Comparison of ENCODE assay signal across 24 cellular contexts in genomic region chr20:63633732-63634131, GRCh38. TPM values are rescaled to one million over a fixed set of nuclear protein-coding genes. Genes with fewer than 3 reads are reported as not detected.
DNase-seq lines count a peak whose midpoint lies in the region; ATAC-seq and TF ChIP-seq lines count a peak whose summit lies in the region.
"Had no signal": no experiment of that assay in that cellular context is flagged by ENCODE, and none has a peak within 500 bp of the region (broad histone marks: within the 10 kb centered on the region; RNA-seq: fewer than 3 reads in every experiment).

No MANE protein-coding gene starts in this region.

- CTCF ChIA-PET in T-cell (lab: Charles Lee): interaction anchor here in 1 of 2 donors (0.7 kb wide), 1 partner anchor 53 kb away, joined by 3 read pairs; no protein-coding TSS in a partner anchor

- H3K4me1 ChIP-seq in effector memory CD4-positive, alpha-beta T cell (ENCODE audit: control insufficient read depth, insufficient read depth, low read length, poor library complexity, severe bottlenecking): peaks cover 58% of the 10 kb centered on the region
- H3K4me1 ChIP-seq in thymus (ENCODE audit: control insufficient read depth, insufficient read depth, low read length) (peaks cover 37% of the 10 kb centered on the region), body of pancreas (peaks cover 10% of the 10 kb centered on the region)

- peak overlapping the region; percentile 49 for H3K27ac ChIP-seq in effector memory CD4-positive, alpha-beta T cell (ENCODE audit: insufficient read depth, low read length, poor library complexity, severe bottlenecking)
- H3K27ac ChIP-seq in thymus (ENCODE audit: low read depth): peak overlapping the region; percentile 80
- H3K27ac ChIP-seq in body of pancreas: no peak overlapping the region
- H3K27ac ChIP-seq: esophagus muscularis mucosa, lower lobe of right lung had no signal

- H3K27ac Mint-ChIP-seq in activated naive CD4-positive, alpha-beta T cell treated with anti-CD3 and anti-CD28 coated beads, Interleukin-2, amount 50 U/mL, for 24 hours: peak overlapping the region; percentile 46
- H3K27ac Mint-ChIP-seq in T-cell (peak overlapping the region; percentile 90 to 91), progenitor cell of endocrine pancreas (no peak overlapping the region)

- POLR2A ChIA-PET in T-cell (lab: Charles Lee): no interaction called here

- TF ChIP-seq POLR2A in body of pancreas (IDR thresholded peaks at IDR 0.05): no peak

- TF ChIP-seq CTCF in body of pancreas (IDR thresholded peaks at IDR 0.05): no peak
- TF ChIP-seq CTCF in progenitor cell of endocrine pancreas (IDR thresholded peaks at IDR 0.05; ENCODE audit: unreplicated experiment): no peak

- H3K9me3 Mint-ChIP-seq in activated naive CD4-positive, alpha-beta T cell treated with anti-CD3 and anti-CD28 coated beads, Interleukin-2, amount 50 U/mL, for 24 hours: no peaks in the 10 kb centered on the region
- H3K9me3 Mint-ChIP-seq in T-cell (no peaks in the 10 kb centered on the region), progenitor cell of endocrine pancreas (ENCODE audit: low read depth) (no peaks in the 10 kb centered on the region)

- H3K4me1 Mint-ChIP-seq in activated naive CD4-positive, alpha-beta T cell treated with anti-CD3 and anti-CD28 coated beads, Interleukin-2, amount 50 U/mL, for 24 hours: peaks cover 74% of the 10 kb centered on the region
- H3K4me1 Mint-ChIP-seq in T-cell (peaks cover 74 to 80% (median 74%) of the 10 kb centered on the region in 3 donors), progenitor cell of endocrine pancreas (ENCODE audit: low read depth) (no peaks in the 10 kb centered on the region)

- H3K9me3 ChIP-seq in effector memory CD4-positive, alpha-beta T cell (ENCODE audit: control insufficient read depth, low read length): no peaks in the 10 kb centered on the region
- H3K9me3 ChIP-seq in thymus (ENCODE audit: control insufficient read depth) (no peaks in the 10 kb centered on the region), body of pancreas (no peaks in the 10 kb centered on the region)
- H3K9me3 ChIP-seq: esophagus muscularis mucosa, lower lobe of right lung, SK-N-SH, tibial nerve had no signal

- intact Hi-C loops in body of pancreas (cut with DNase I): no loop called here

- H3K4me3 Mint-ChIP-seq in activated naive CD4-positive, alpha-beta T cell treated with anti-CD3 and anti-CD28 coated beads, Interleukin-2, amount 50 U/mL, for 24 hours: peak overlapping the region; percentile 39
- H3K4me3 Mint-ChIP-seq in T-cell (peak overlapping the region; percentile 9 to 38 (median 31)), progenitor cell of endocrine pancreas (ENCODE audit: low read depth) (no peak overlapping the region)

- 96% methylated on average over 9 of the region's 9 CpGs for WGBS in thymus
- 68 to 70% methylated on average over 9 of the region's 9 CpGs for WGBS in body of pancreas, 2 donors

- peaks cover 2% of the 10 kb centered on the region for H3K36me3 Mint-ChIP-seq in activated naive CD4-positive, alpha-beta T cell treated with anti-CD3 and anti-CD28 coated beads, Interleukin-2, amount 50 U/mL, for 24 hours
- H3K36me3 Mint-ChIP-seq in T-cell (peaks cover 6% of the 10 kb centered on the region), progenitor cell of endocrine pancreas (ENCODE audit: insufficient read depth) (no peaks in the 10 kb centered on the region)

- H3K36me3 ChIP-seq in effector memory CD4-positive, alpha-beta T cell (ENCODE audit: control insufficient read depth, insufficient read depth, low read length): no peaks in the 10 kb centered on the region
- H3K36me3 ChIP-seq in thymus (ENCODE audit: control insufficient read depth, insufficient read depth) (no peaks in the 10 kb centered on the region), body of pancreas (replicated peaks in 1 of 2; ENCODE audit: insufficient read depth in 1 of 2, low read depth in 2 of 2) (no peaks in the 10 kb centered on the region)
- H3K36me3 ChIP-seq: esophagus muscularis mucosa, lower lobe of right lung, tibial nerve had no signal

- ATAC-seq in T-cell (replicated peaks in 1 of 4) (no peak), body of pancreas (no peak)
- ATAC-seq: activated CD4-positive, CD25-positive, alpha-beta regulatory T cell treated with anti-CD3 and anti-CD28 coated beads, Interleukin-2, amount 50 U/mL, for 24 hours had no signal

- no peaks in the 10 kb centered on the region for H3K27me3 ChIP-seq in effector memory CD4-positive, alpha-beta T cell (replicated peaks; ENCODE audit: control insufficient read depth, insufficient read depth, low read length, poor library complexity, severe bottlenecking)
- H3K27me3 ChIP-seq in thymus (ENCODE audit: control insufficient read depth, insufficient read depth): no peaks in the 10 kb centered on the region
- no peaks in the 10 kb centered on the region for H3K27me3 ChIP-seq in body of pancreas
- H3K27me3 ChIP-seq: esophagus muscularis mucosa, tibial nerve had no signal

- DNase-seq in activated naive CD4-positive, alpha-beta T cell treated with Interleukin-2 at 50 U/mL for 16 hours: no peak
- no peak for DNase-seq in T-cell
- no peak for DNase-seq in effector memory CD4-positive, alpha-beta T cell
- no peak for DNase-seq in body of pancreas
- no peak for DNase-seq in AML-193 (lab: John Stamatoyannopoulos, UW)
- DNase-seq in progenitor cell of endocrine pancreas (ENCODE audit: low spot score, unreplicated experiment): no peak
- DNase-seq: activated CD8-positive, alpha-beta memory T cell treated with anti-CD3 and anti-CD28 coated beads, Interleukin-2, amount 50 U/mL, for 48 hours; activated naive CD4-positive, alpha-beta T cell treated with anti-CD3 and anti-CD28 coated beads, Interleukin-2, amount 50 U/mL, for 16 hours; effector CD8-positive, alpha-beta T cell; hypothalamus; Karpas-422; lower lobe of right lung; MV-4-11; NCI-H187; retina; SK-N-SH; stimulated activated CD4-positive, alpha-beta T cell treated with anti-CD3 and anti-CD28 coated beads, Interleukin-2, amount 100 ng/mL, for 48 hours; stimulated activated naive CD4-positive, alpha-beta T cell treated with Interleukin-2 at 50 U/mL for 16 hours had no signal

- no peaks in the 10 kb centered on the region for H3K27me3 Mint-ChIP-seq in activated naive CD4-positive, alpha-beta T cell treated with anti-CD3 and anti-CD28 coated beads, Interleukin-2, amount 50 U/mL, for 24 hours
- no peaks in the 10 kb centered on the region for H3K27me3 Mint-ChIP-seq in T-cell
- no peaks in the 10 kb centered on the region for H3K27me3 Mint-ChIP-seq in progenitor cell of endocrine pancreas

- H3K4me3 ChIP-seq in effector memory CD4-positive, alpha-beta T cell (ENCODE audit: insufficient read depth, low read depth, low read length, poor library complexity, severe bottlenecking): no peak overlapping the region
- H3K4me3 ChIP-seq in thymus (ENCODE audit: low read length) (no peak overlapping the region), body of pancreas (no peak overlapping the region)
- H3K4me3 ChIP-seq: esophagus muscularis mucosa, lower lobe of right lung, smooth muscle cell, tibial nerve had no signal

RNA-seq across cellular contexts. Expression of gene GMEB2, which starts 6.8 kb away (rescaled TPM):
- 10 to 100 TPM; 20.7 to 30.3 (median 29.0) TPM for total RNA-seq in T-cell
- polyA plus RNA-seq in thymus: 16.3 TPM
- 1 to 10 TPM; 8.9 to 9.9 TPM for total RNA-seq in body of pancreas
- 15.1 and 15.2 TPM in 2 replicates for total RNA-seq in progenitor cell of endocrine pancreas

RNA-seq across cellular contexts. Expression of gene STMN3, which starts 19.5 kb away (rescaled TPM):
- total RNA-seq in T-cell (100 to 1,000 TPM in 3 of 5 donors, 10 to 100 TPM in 2; 92.9 to 121 (median 107) TPM), body of pancreas (1 to 10 TPM; 5.6 to 7.8 TPM), progenitor cell of endocrine pancreas (25.6 and 26.5 TPM in 2 replicates)
- 77.9 TPM for polyA plus RNA-seq in thymus

RNA-seq across cellular contexts. Expression of gene RTEL1, which starts 24.4 kb away (rescaled TPM):
- total RNA-seq in T-cell (10 to 100 TPM; 30.7 to 41.6 (median 36.8) TPM), body of pancreas (10 to 100 TPM in 1 of 2 donors, 1 to 10 TPM in 1; 7.3 to 50.4 TPM), progenitor cell of endocrine pancreas (35.5 and 39.7 TPM in 2 replicates)
- 18.8 TPM for polyA plus RNA-seq in thymus

RNA-seq across cellular contexts. Expression of gene HELZ2, which starts 59.7 kb away (rescaled TPM):
- total RNA-seq in T-cell: 10 to 100 TPM; 31.6 to 73.0 (median 43.5) TPM
- polyA plus RNA-seq in thymus: 13.9 TPM
- total RNA-seq in body of pancreas: 10 to 100 TPM; 20.8 to 33.3 TPM
- 19.3 and 21.6 TPM in 2 replicates for total RNA-seq in progenitor cell of endocrine pancreas

Comparison
In these comparisons a context has a peak if more than half of its experiments do, and no peak if none do; other contexts are left out.
1. H3K27ac ChIP-seq: peak in effector memory CD4-positive, alpha-beta T cell (single experiment) and thymus (single experiment); none in body of pancreas (0 of 4).